Comparison of ENCODE assay signal across 1 cellular context in genomic region chr4:26912810-26913209, GRCh38.
TF ChIP-seq lines count a peak whose summit lies in the region.

No MANE protein-coding gene starts in this region.

TF ChIP-seq in GM23338, 12 proteins besides CTCF, POLR2A, EP300 and RAD21 (continued from another document):
- TF ChIP-seq CREB1 (CRISPR knock-in tag; IDR thresholded peaks at IDR 0.05; ENCODE audit: low read depth) (no peak), EZH2 (IDR thresholded peaks at IDR 0.05; ENCODE audit: low read depth, unreplicated experiment) (no peak), REST (IDR thresholded peaks at IDR 0.05; ENCODE audit: unreplicated experiment) (no peak), EZH2phosphoT487 (IDR thresholded peaks at IDR 0.05; ENCODE audit: unreplicated experiment) (no peak), ETS1 (IDR thresholded peaks at IDR 0.05) (no peak)
